In genomic region chr12:52327086-52327829, GRCh38 we compare ENCODE assay signal across 9 cellular contexts. TPM values are rescaled to one million over a fixed set of nuclear protein-coding genes. Genes with fewer than 3 reads are reported as not detected.
A peak's percentile ranks its signal among the peaks of the same experiment; 100 is the strongest.
DNase-seq lines count a peak whose midpoint lies in the region; ATAC-seq, FAIRE-seq and TF ChIP-seq lines count a peak whose summit lies in the region.
"Had no signal": no experiment of that assay in that cellular context is flagged by ENCODE, and none has a peak within 500 bp of the region (broad histone marks: within the 10 kb centered on the region; RNA-seq: fewer than 3 reads in every experiment).

No MANE protein-coding gene starts in this region.

- peaks cover 16 to 18% of the 10 kb centered on the region in 2 donors for H3K27me3 Mint-ChIP-seq in CD8-positive, alpha-beta memory T cell
- H3K27me3 Mint-ChIP-seq in activated CD8-positive, alpha-beta T cell treated with anti-CD3 and anti-CD28 coated beads, Interleukin-2, amount 10 ng/mL, durations not matched to agents 7 days and 5 days (ENCODE audit: low read depth): peaks cover 28% of the 10 kb centered on the region

- H4K20me1 ChIP-seq in H1 (replicated peaks in 1 of 2; ENCODE audit: control insufficient read depth in 1 of 2, insufficient read depth in 2 of 2, low read length in 2 of 2): no peaks in the 10 kb centered on the region

- H3K56ac ChIP-seq in H1 (replicated peaks; ENCODE audit: insufficient read length, low read depth, low read length): no peak overlapping the region

- no peak overlapping the region for H2BK5ac ChIP-seq in H1 (ENCODE audit: low read depth, low read length)

- H3K36me3 ChIP-seq in CD8-positive, alpha-beta memory T cell (ENCODE audit: insufficient read depth, low read length): no peaks in the 10 kb centered on the region
- no peaks in the 10 kb centered on the region for H3K36me3 ChIP-seq in H1 (ENCODE audit: control insufficient read depth in 2 of 4, insufficient read depth in 4 of 4, low read length in 3 of 4)

- no peak for TF ChIP-seq EP300 in H1 (IDR thresholded peaks at IDR 0.05; ENCODE audit: borderline replicate concordance in 1 of 2, low read depth in 2 of 2, low read length in 2 of 2)

- peak; percentile 81 to 88 for TF ChIP-seq RAD21 in H1 (IDR thresholded peaks at IDR 0.05 in 1 of 2, conservative IDR thresholded peaks at IDR 0.05 in 1 of 2; ENCODE audit: low read depth in 2 of 2, low read length in 2 of 2)

- no peaks in the 10 kb centered on the region for H3K23me2 ChIP-seq in H1 (ENCODE audit: low read depth, low read length)

- no peak overlapping the region for H3K4me2 ChIP-seq in H1 (ENCODE audit: insufficient read depth in 1 of 2, low read depth in 2 of 2, low read length in 2 of 2)

- no peaks in the 10 kb centered on the region for H3K36me3 Mint-ChIP-seq in CD8-positive, alpha-beta memory T cell
- no peaks in the 10 kb centered on the region for H3K36me3 Mint-ChIP-seq in activated CD8-positive, alpha-beta T cell treated with anti-CD3 and anti-CD28 coated beads, Interleukin-2, amount 10 ng/mL, durations not matched to agents 7 days and 5 days (ENCODE audit: low read depth)

- no peak overlapping the region for H3K9ac ChIP-seq in H1 (replicated peaks in 1 of 4; ENCODE audit: extremely low read depth in 1 of 4, low read depth in 3 of 4, low read length in 3 of 4)

- no peak overlapping the region for H3K18ac ChIP-seq in H1 (ENCODE audit: extremely low read depth, low read length)

- CTCF ChIA-PET in CD8-positive, alpha-beta memory T cell (lab: Charles Lee): interaction anchor here (0.7 to 3.9 kb wide), 23 partner anchors 9 to 552 kb away, joined by 3 to 21 read pairs (median 4); no protein-coding TSS in a partner anchor
- CTCF ChIA-PET in activated CD8-positive, alpha-beta T cell treated with anti-CD3 and anti-CD28 coated beads, Interleukin-2, amount 10 ng/mL, durations not matched to agents 7 days and 5 days (lab: Charles Lee): interaction anchor here (0.6 to 7.3 kb wide), 32 partner anchors 8 to 553 kb away, joined by 3 to 50 read pairs (median 4); no protein-coding TSS in a partner anchor
- CTCF ChIA-PET in H1 (lab: Charles Lee; ENCODE audit: partially characterized antibody): interaction anchor here (0.6 to 19.8 kb wide), 59 partner anchors 8 to 657 kb away, joined by 3 to 353 read pairs (median 4); partner anchors contain the start of genes KRT7, KRT80, KRT85 and KRT86

- no peaks in the 10 kb centered on the region for H3K9me3 ChIP-seq in CD8-positive, alpha-beta memory T cell (ENCODE audit: low read length)
- H3K9me3 ChIP-seq in H1 (ENCODE audit: insufficient read depth in 2 of 2, low read depth in 1 of 2, low read length in 1 of 2): no peaks in the 10 kb centered on the region

- POLR2A ChIA-PET in CD8-positive, alpha-beta memory T cell (lab: Charles Lee): interaction anchor here (0.9 to 1.2 kb wide), 2 partner anchors 25 to 172 kb away, joined by 3 to 5 read pairs; no protein-coding TSS in a partner anchor
- POLR2A ChIA-PET in activated CD8-positive, alpha-beta T cell treated with anti-CD3 and anti-CD28 coated beads, Interleukin-2, amount 10 ng/mL, durations not matched to agents 7 days and 5 days (lab: Charles Lee): interaction anchor here (1.3 kb wide), 1 partner anchor 9 kb away, joined by 3 read pairs; no protein-coding TSS in a partner anchor
- POLR2A ChIA-PET in H1 (lab: Charles Lee; ENCODE audit: partially characterized antibody): interaction anchor here (0.6 to 1.4 kb wide), 3 partner anchors 10 to 94 kb away, joined by 3 to 5 read pairs (median 3); partner anchors contain the start of gene KRT7

- no peaks in the 10 kb centered on the region for H3K79me2 ChIP-seq in H1 (ENCODE audit: control insufficient read depth in 1 of 2, insufficient read depth in 2 of 2, low read length in 2 of 2)

- H3K27ac ChIP-seq in CD8-positive, alpha-beta memory T cell (ENCODE audit: low read depth, low read length): no peak overlapping the region
- H3K27ac ChIP-seq in HL-60 (replicated peaks): no peak overlapping the region
- no peak overlapping the region for H3K27ac ChIP-seq in H1 (ENCODE audit: low read depth, low read length)

- H2AFZ ChIP-seq in H1 (ENCODE audit: low read length): no peak overlapping the region

- no peak overlapping the region for H4K8ac ChIP-seq in H1 (ENCODE audit: extremely low read depth, insufficient read depth, low read length)

- peak overlapping the region in 3 of 8 donors; percentile 13 to 92 (median 26) for H3K27ac Mint-ChIP-seq in CD8-positive, alpha-beta memory T cell
- H3K27ac Mint-ChIP-seq in activated CD8-positive, alpha-beta T cell treated with anti-CD3 and anti-CD28 coated beads, Interleukin-2, amount 10 ng/mL, durations not matched to agents 7 days and 5 days: no peak overlapping the region

- H3K4me3 Mint-ChIP-seq in CD8-positive, alpha-beta memory T cell: no peak overlapping the region
- no peak overlapping the region for H3K4me3 Mint-ChIP-seq in activated CD8-positive, alpha-beta T cell treated with anti-CD3 and anti-CD28 coated beads, Interleukin-2, amount 10 ng/mL, durations not matched to agents 7 days and 5 days

- DNase-seq in CD8-positive, alpha-beta memory T cell: peak; percentile 56 to 84 (median 69)
- peak; percentile 65 to 84 for DNase-seq in HL-60 (ENCODE audit: low read depth in 1 of 2, low spot score in 1 of 2)
- DNase-seq in NCI-H82 treated with DMSO at 0.1 percent for 48 hours (lab: John Stamatoyannopoulos, UW; ENCODE audit: unreplicated experiment): peak; percentile 47
- peak; percentile 88 for DNase-seq in activated CD8-positive, alpha-beta T cell treated with anti-CD3 and anti-CD28 coated beads, Interleukin-2, amount 10 ng/mL, durations not matched to agents 7 days and 5 days
- DNase-seq in H1 (ENCODE audit: low read depth in 1 of 2, low spot score in 2 of 2): peak; percentile 67 to 75
- DNase-seq in mesenteric fat pad (ENCODE audit: low spot score): peak; percentile 33
- peak; percentile 56 for DNase-seq in stimulated activated CD8-positive, alpha-beta memory T cell treated with anti-CD3 and anti-CD28 coated beads, Interleukin-4, amount 100 ng/mL, for 24 hours (ENCODE audit: low read depth)

- FAIRE-seq in H1 (lab: Jason Lieb, UNC): peak; percentile 74
- FAIRE-seq: TTC549 had no signal

- no peak overlapping the region for H3K4me3 ChIP-seq in CD8-positive, alpha-beta memory T cell (ENCODE audit: low read length)
- H3K4me3 ChIP-seq in HL-60 (replicated peaks; ENCODE audit: insufficient read depth, low read length) (no peak overlapping the region), H1 (ENCODE audit: extremely low read depth in 1 of 4, insufficient read depth in 2 of 4, low read depth in 3 of 4, low read length in 4 of 4) (no peak overlapping the region)

- H3K14ac ChIP-seq in H1 (ENCODE audit: insufficient read length): no peak overlapping the region

- H3K79me1 ChIP-seq in H1 (ENCODE audit: low read depth, low read length): no peaks in the 10 kb centered on the region

- H2BK15ac ChIP-seq in H1 (ENCODE audit: low read length): no peak overlapping the region

- H3K27me3 ChIP-seq in CD8-positive, alpha-beta memory T cell (ENCODE audit: insufficient read depth, low read length, poor library complexity, severe bottlenecking): no peaks in the 10 kb centered on the region
- H3K27me3 ChIP-seq in HL-60 (ENCODE audit: insufficient read depth, poor library complexity, severe bottlenecking) (peaks cover 14% of the 10 kb centered on the region), H1 (replicated peaks in 1 of 4; ENCODE audit: control insufficient read depth in 3 of 4, extremely low read depth in 1 of 4, insufficient read depth in 3 of 4, low read length in 3 of 4) (no peaks in the 10 kb centered on the region)

- no peak for TF ChIP-seq POLR2A in H1 (IDR thresholded peaks at IDR 0.05; ENCODE audit: control extremely low read depth in 1 of 2, low read depth in 2 of 2, low read length in 2 of 2)

- no peak overlapping the region for H4K91ac ChIP-seq in H1 (replicated peaks; ENCODE audit: insufficient read length, low read length)

- no peaks in the 10 kb centered on the region for H3K9me3 Mint-ChIP-seq in CD8-positive, alpha-beta memory T cell
- H3K9me3 Mint-ChIP-seq in activated CD8-positive, alpha-beta T cell treated with anti-CD3 and anti-CD28 coated beads, Interleukin-2, amount 10 ng/mL, durations not matched to agents 7 days and 5 days (ENCODE audit: insufficient read depth): no peaks in the 10 kb centered on the region

- WGBS in H1 (ENCODE audit: extremely low coverage in 1 of 2, insufficient coverage in 1 of 2, insufficient read length in 1 of 2, insufficient replicate concordance in 2 of 2, low coverage in 1 of 2, low lambda C conversion rate in 2 of 2, missing lambda C conversion rate in 1 of 2), 2 experiments: 42% methylated on average over 10 of the region's 10 CpGs; no CpG with 5 or more reads in 1 of the 2 experiments

- no peak overlapping the region for H4K5ac ChIP-seq in H1 (ENCODE audit: insufficient read length, low read depth, low read length)

- H3K4ac ChIP-seq in H1 (replicated peaks; ENCODE audit: insufficient read length, low read depth, low read length): no peak overlapping the region

- H2BK12ac ChIP-seq in H1 (ENCODE audit: low read depth, low read length): no peak overlapping the region

- ATAC-seq in GM19468 (IDR thresholded peaks at IDR 0.05; ENCODE audit: extremely low read depth, unreplicated experiment): peak; percentile 75
- ATAC-seq in activated CD8-positive, alpha-beta T cell treated with anti-CD3 and anti-CD28 coated beads, Interleukin-2, amount 10 ng/mL, durations not matched to agents 7 days and 5 days: peak; percentile 98

- no peak overlapping the region for H2BK20ac ChIP-seq in H1 (ENCODE audit: low read length)

- H2BK120ac ChIP-seq in H1 (replicated peaks; ENCODE audit: low read depth, low read length): no peak overlapping the region

- H3K23ac ChIP-seq in H1 (ENCODE audit: insufficient read length): no peak overlapping the region

- peak; percentile 98 for TF ChIP-seq CTCF in HL-60 (IDR thresholded peaks at IDR 0.05; ENCODE audit: insufficient read depth, low read length)
- TF ChIP-seq CTCF in H1 (IDR thresholded peaks at IDR 0.05; ENCODE audit: control extremely low read depth in 1 of 3, insufficient read depth in 1 of 3, low read depth in 1 of 3, low read length in 3 of 3): peak; percentile 97 to 100 (median 100)

- peaks cover 2 to 9% (median 8%) of the 10 kb centered on the region in 3 donors for H3K4me1 Mint-ChIP-seq in CD8-positive, alpha-beta memory T cell
- peaks cover 16% of the 10 kb centered on the region for H3K4me1 Mint-ChIP-seq in activated CD8-positive, alpha-beta T cell treated with anti-CD3 and anti-CD28 coated beads, Interleukin-2, amount 10 ng/mL, durations not matched to agents 7 days and 5 days (ENCODE audit: low read depth)

- no peak overlapping the region for H2AK5ac ChIP-seq in H1 (ENCODE audit: low read depth, low read length)

- peaks cover 4% of the 10 kb centered on the region for H3K4me1 ChIP-seq in CD8-positive, alpha-beta memory T cell (ENCODE audit: insufficient read depth, low read length)
- no peaks in the 10 kb centered on the region for H3K4me1 ChIP-seq in H1 (replicated peaks in 1 of 4; ENCODE audit: control insufficient read depth in 3 of 4, insufficient read depth in 4 of 4, low read length in 3 of 4)

RNA-seq across cellular contexts. Expression of gene KRT83, which starts 6.1 kb away (rescaled TPM):
- not detected for total RNA-seq in CD8-positive, alpha-beta memory T cell
- polyA plus RNA-seq in CD8-positive, alpha-beta memory T cell: not detected
- total RNA-seq in activated CD8-positive, alpha-beta T cell treated with anti-CD3 and anti-CD28 coated beads, Interleukin-2, amount 10 ng/mL, durations not matched to agents 7 days and 5 days: not detected
- not detected in 2 replicates for total RNA-seq in H1 (2021; fragmentation: NEBNext Ultra II Directional; extraction: Animal tissue kit (Norgen Biotek cat#: 25700))
- polyA plus RNA-seq in H1 (2011; rRNA removed): not detected in 2 replicates
- not detected for polyA plus RNA-seq in H1 (2011; cell fraction: cytosol; rRNA removed)
- polyA plus RNA-seq in H1 (2011; cell fraction: nucleus; rRNA removed): not detected
- not detected in 4 replicates for polyA plus RNA-seq in H1 (2012, experiment 1 of 2)
- polyA plus RNA-seq in H1 (2012, experiment 2 of 2): not detected
- polyA plus RNA-seq in H1 (2013, experiment 1 of 2): not detected
- polyA plus RNA-seq in H1 (2013, experiment 2 of 2): not detected
- not detected in 2 replicates for polyA minus RNA-seq in H1 (2011; rRNA and poly(A)+ RNA removed)
- polyA minus RNA-seq in H1 (2011; cell fraction: cytosol; rRNA and poly(A)+ RNA removed): not detected
- not detected for polyA minus RNA-seq in H1 (2011; cell fraction: nucleus; rRNA and poly(A)+ RNA removed)
- not detected for total RNA-seq in mesenteric fat pad

RNA-seq across cellular contexts. Expression of gene KRT81, which starts 35.9 kb away (rescaled TPM):
- not detected for total RNA-seq in CD8-positive, alpha-beta memory T cell
- polyA plus RNA-seq in CD8-positive, alpha-beta memory T cell: not detected
- total RNA-seq in activated CD8-positive, alpha-beta T cell treated with anti-CD3 and anti-CD28 coated beads, Interleukin-2, amount 10 ng/mL, durations not matched to agents 7 days and 5 days: under 1 TPM; 0.29 to 0.42 TPM
- total RNA-seq in H1 (2021; fragmentation: NEBNext Ultra II Directional; extraction: Animal tissue kit (Norgen Biotek cat#: 25700)): not detected in 2 replicates
- not detected in 2 replicates for polyA plus RNA-seq in H1 (2011; rRNA removed)
- polyA plus RNA-seq in H1 (2011; cell fraction: cytosol; rRNA removed): not detected
- 0.09 TPM for polyA plus RNA-seq in H1 (2011; cell fraction: nucleus; rRNA removed)
- polyA plus RNA-seq in H1 (2012, experiment 1 of 2): not detected in 4 replicates
- polyA plus RNA-seq in H1 (2012, experiment 2 of 2): not detected
- polyA plus RNA-seq in H1 (2013, experiment 1 of 2): not detected
- not detected for polyA plus RNA-seq in H1 (2013, experiment 2 of 2)
- polyA minus RNA-seq in H1 (2011; rRNA and poly(A)+ RNA removed): not detected in 2 replicates
- not detected for polyA minus RNA-seq in H1 (2011; cell fraction: cytosol; rRNA and poly(A)+ RNA removed)
- polyA minus RNA-seq in H1 (2011; cell fraction: nucleus; rRNA and poly(A)+ RNA removed): not detected
- not detected for total RNA-seq in mesenteric fat pad

RNA-seq across cellular contexts. Expression of gene KRT85, which starts 40.0 kb away (rescaled TPM):
- total RNA-seq in CD8-positive, alpha-beta memory T cell: not detected
- not detected for polyA plus RNA-seq in CD8-positive, alpha-beta memory T cell
- not detected for total RNA-seq in activated CD8-positive, alpha-beta T cell treated with anti-CD3 and anti-CD28 coated beads, Interleukin-2, amount 10 ng/mL, durations not matched to agents 7 days and 5 days
- not detected in 2 replicates for total RNA-seq in H1 (2021; fragmentation: NEBNext Ultra II Directional; extraction: Animal tissue kit (Norgen Biotek cat#: 25700))
- polyA plus RNA-seq in H1 (2011; rRNA removed): not detected in 2 replicates
- polyA plus RNA-seq in H1 (2011; cell fraction: cytosol; rRNA removed): not detected
- not detected for polyA plus RNA-seq in H1 (2011; cell fraction: nucleus; rRNA removed)
- not detected in 4 replicates for polyA plus RNA-seq in H1 (2012, experiment 1 of 2)
- polyA plus RNA-seq in H1 (2012, experiment 2 of 2): not detected
- polyA plus RNA-seq in H1 (2013, experiment 1 of 2): not detected
- not detected for polyA plus RNA-seq in H1 (2013, experiment 2 of 2)
- polyA minus RNA-seq in H1 (2011; rRNA and poly(A)+ RNA removed): not detected in 2 replicates
- polyA minus RNA-seq in H1 (2011; cell fraction: cytosol; rRNA and poly(A)+ RNA removed): not detected
- not detected for polyA minus RNA-seq in H1 (2011; cell fraction: nucleus; rRNA and poly(A)+ RNA removed)
- total RNA-seq in mesenteric fat pad: not detected

RNA-seq across cellular contexts. Expression of gene KRT86, which starts 52.8 kb away (rescaled TPM):
- total RNA-seq in CD8-positive, alpha-beta memory T cell: under 1 TPM in 1 of 2 experiments, not detected in 1; 0.31 TPM
- not detected for polyA plus RNA-seq in CD8-positive, alpha-beta memory T cell
- 1 to 10 TPM; 1.1 TPM for total RNA-seq in activated CD8-positive, alpha-beta T cell treated with anti-CD3 and anti-CD28 coated beads, Interleukin-2, amount 10 ng/mL, durations not matched to agents 7 days and 5 days
- 0.15 TPM in 1 of 2 replicates, not detected in the other for total RNA-seq in H1 (2021; fragmentation: NEBNext Ultra II Directional; extraction: Animal tissue kit (Norgen Biotek cat#: 25700))
- 0.09 and 0.12 TPM in 2 replicates for polyA plus RNA-seq in H1 (2011; rRNA removed)
- not detected for polyA plus RNA-seq in H1 (2011; cell fraction: cytosol; rRNA removed)
- polyA plus RNA-seq in H1 (2011; cell fraction: nucleus; rRNA removed): 0.14 TPM
- not detected in 4 replicates for polyA plus RNA-seq in H1 (2012, experiment 1 of 2)
- polyA plus RNA-seq in H1 (2012, experiment 2 of 2): not detected
- polyA plus RNA-seq in H1 (2013, experiment 1 of 2): 0.06 TPM
- polyA plus RNA-seq in H1 (2013, experiment 2 of 2): 0.09 TPM
- not detected in 2 replicates for polyA minus RNA-seq in H1 (2011; rRNA and poly(A)+ RNA removed)
- polyA minus RNA-seq in H1 (2011; cell fraction: cytosol; rRNA and poly(A)+ RNA removed): not detected
- polyA minus RNA-seq in H1 (2011; cell fraction: nucleus; rRNA and poly(A)+ RNA removed): not detected
- not detected for total RNA-seq in mesenteric fat pad

RNA-seq across cellular contexts. Expression of gene KRT84, which starts 58.2 kb away (rescaled TPM):
- total RNA-seq in CD8-positive, alpha-beta memory T cell: not detected
- polyA plus RNA-seq in CD8-positive, alpha-beta memory T cell: not detected
- total RNA-seq in activated CD8-positive, alpha-beta T cell treated with anti-CD3 and anti-CD28 coated beads, Interleukin-2, amount 10 ng/mL, durations not matched to agents 7 days and 5 days: not detected
- not detected in 2 replicates for total RNA-seq in H1 (2021; fragmentation: NEBNext Ultra II Directional; extraction: Animal tissue kit (Norgen Biotek cat#: 25700))
- not detected in 2 replicates for polyA plus RNA-seq in H1 (2011; rRNA removed)
- polyA plus RNA-seq in H1 (2011; cell fraction: cytosol; rRNA removed): not detected
- not detected for polyA plus RNA-seq in H1 (2011; cell fraction: nucleus; rRNA removed)
- not detected in 4 replicates for polyA plus RNA-seq in H1 (2012, experiment 1 of 2)
- polyA plus RNA-seq in H1 (2012, experiment 2 of 2): not detected
- not detected for polyA plus RNA-seq in H1 (2013, experiment 1 of 2)
- polyA plus RNA-seq in H1 (2013, experiment 2 of 2): not detected
- polyA minus RNA-seq in H1 (2011; rRNA and poly(A)+ RNA removed): not detected in 2 replicates
- not detected for polyA minus RNA-seq in H1 (2011; cell fraction: cytosol; rRNA and poly(A)+ RNA removed)
- not detected for polyA minus RNA-seq in H1 (2011; cell fraction: nucleus; rRNA and poly(A)+ RNA removed)
- not detected for total RNA-seq in mesenteric fat pad

Comparison
In these comparisons a context has a peak if more than half of its experiments do, and no peak if none do; other contexts are left out.
1. DNase-seq: peak in every context shown above with its lines; median percentile 88 in activated CD8-positive, alpha-beta T cell treated with anti-CD3 and anti-CD28 coated beads, Interleukin-2, amount 10 ng/mL, durations not matched to agents 7 days and 5 days; 74 in HL-60; 71 in H1; 69 in CD8-positive, alpha-beta memory T cell; 56 in stimulated activated CD8-positive, alpha-beta memory T cell treated with anti-CD3 and anti-CD28 coated beads, Interleukin-4, amount 100 ng/mL, for 24 hours; 47 in NCI-H82 treated with DMSO at 0.1 percent for 48 hours; 33 in mesenteric fat pad.